In genomic region chr3:141499304-141499703, GRCh38 we compare ENCODE assay signal across 9 cellular contexts. TPM values are rescaled to one million over a fixed set of nuclear protein-coding genes. Genes with fewer than 3 reads are reported as not detected.
DNase-seq lines count a peak whose midpoint lies in the region; ATAC-seq and TF ChIP-seq lines count a peak whose summit lies in the region.
"Had no signal": no experiment of that assay in that cellular context is flagged by ENCODE, and none has a peak within 500 bp of the region (broad histone marks: within the 10 kb centered on the region; RNA-seq: fewer than 3 reads in every experiment).

No MANE protein-coding gene starts in this region.

- peak overlapping the region; percentile 82 for H3K4me3 Mint-ChIP-seq in activated naive CD8-positive, alpha-beta T cell treated with anti-CD3 and anti-CD28 coated beads, Interleukin-2, amount 10 ng/mL, durations not matched to agents 7 days and 5 days
- peak overlapping the region; percentile 69 to 73 for H3K4me3 Mint-ChIP-seq in stimulated activated naive B cell treated with anti-CD40 and anti-IgM and Interleukin-4, amounts not matched to agents 10 μg/mL and 1 μg/mL and 100 μg/mL, for 72 hours

- no peak for DNase-seq in activated CD4-positive, CD25-positive, alpha-beta regulatory T cell (lab: John Stamatoyannopoulos, UW)
- DNase-seq in activated naive CD8-positive, alpha-beta T cell treated with anti-CD3 and anti-CD28 coated beads, Interleukin-2, amount 10 ng/mL, durations not matched to agents 7 days and 5 days = no peak
- no peak for DNase-seq in stimulated activated naive B cell treated with anti-CD40 and anti-IgM and Interleukin-4, amounts not matched to agents 10 μg/mL and 1 μg/mL and 100 μg/mL, for 72 hours
- no peak for DNase-seq in RWPE1 (ENCODE audit: low spot score)
- no peak for DNase-seq in effector CD8-positive, alpha-beta T cell (lab: John Stamatoyannopoulos, UW)
- DNase-seq in medulla oblongata (ENCODE audit: extremely low spot score) = no peak
- DNase-seq: NCI-H1436 treated with DMSO at 0.1 percent for 48 hours had no signal

- peak overlapping the region; percentile 56 for H3K4me2 ChIP-seq in KMS-11

- H3K36me3 ChIP-seq in KMS-11 (ENCODE audit: insufficient read depth) = no peaks in the 10 kb centered on the region

- H3K4me3 ChIP-seq in KMS-11 (IDR thresholded peaks at IDR 0.05; ENCODE audit: insufficient read depth, low read depth, low read length) = no peak overlapping the region

- H3K9ac ChIP-seq in KMS-11 = no peak overlapping the region

- H3K4me1 ChIP-seq in KMS-11 (ENCODE audit: low read depth, poor library complexity, severe bottlenecking) = peaks cover 33% of the 10 kb centered on the region

- TF ChIP-seq CTCF in KMS-11 (conservative IDR thresholded peaks at IDR 0.05; ENCODE audit: low read depth, low read length) (no peak), RWPE1 (conservative IDR thresholded peaks at IDR 0.05; ENCODE audit: low read depth) (no peak)

- no peaks in the 10 kb centered on the region for H3K27me3 Mint-ChIP-seq in activated naive CD8-positive, alpha-beta T cell treated with anti-CD3 and anti-CD28 coated beads, Interleukin-2, amount 10 ng/mL, durations not matched to agents 7 days and 5 days
- H3K27me3 Mint-ChIP-seq in stimulated activated naive B cell treated with anti-CD40 and anti-IgM and Interleukin-4, amounts not matched to agents 10 μg/mL and 1 μg/mL and 100 μg/mL, for 72 hours = no peaks in the 10 kb centered on the region

- CTCF ChIA-PET in RWPE1 (lab: Yijun Ruan, JAX) = interaction anchor here (0.7 kb wide), 1 partner anchor 1025 kb away, joined by 3 read pairs; no protein-coding TSS in a partner anchor

- peak overlapping the region; percentile 95 for H3K27ac Mint-ChIP-seq in activated naive CD8-positive, alpha-beta T cell treated with anti-CD3 and anti-CD28 coated beads, Interleukin-2, amount 10 ng/mL, durations not matched to agents 7 days and 5 days
- H3K27ac Mint-ChIP-seq in stimulated activated naive B cell treated with anti-CD40 and anti-IgM and Interleukin-4, amounts not matched to agents 10 μg/mL and 1 μg/mL and 100 μg/mL, for 72 hours = peak overlapping the region; percentile 97

- peaks cover 8% of the 10 kb centered on the region for H3K9me3 Mint-ChIP-seq in activated naive CD8-positive, alpha-beta T cell treated with anti-CD3 and anti-CD28 coated beads, Interleukin-2, amount 10 ng/mL, durations not matched to agents 7 days and 5 days
- H3K9me3 Mint-ChIP-seq in stimulated activated naive B cell treated with anti-CD40 and anti-IgM and Interleukin-4, amounts not matched to agents 10 μg/mL and 1 μg/mL and 100 μg/mL, for 72 hours = peaks cover 0 to 3% of the 10 kb centered on the region in 2 donors

- peak; percentile 7 to 18 for ATAC-seq in activated CD4-positive, CD25-positive, alpha-beta regulatory T cell treated with anti-CD3 and anti-CD28 coated beads, Interleukin-2, amount 50 U/mL, for 24 hours
- ATAC-seq in activated naive CD8-positive, alpha-beta T cell treated with anti-CD3 and anti-CD28 coated beads, Interleukin-2, amount 10 ng/mL, durations not matched to agents 7 days and 5 days (ENCODE audit: low read depth) = peak; percentile 16
- peak; percentile 41 to 43 for ATAC-seq in stimulated activated naive B cell treated with anti-CD40 and anti-IgM and Interleukin-4, amounts not matched to agents 10 μg/mL and 1 μg/mL and 100 μg/mL, for 72 hours (replicated peaks)

- H4K20me1 ChIP-seq in KMS-11 (ENCODE audit: insufficient read depth) = peaks cover 12% of the 10 kb centered on the region

- H3K79me2 ChIP-seq in KMS-11 (ENCODE audit: insufficient read depth, low read depth) = peaks cover 58% of the 10 kb centered on the region; the same call in 1 of the 2 replicates

- H3K27ac ChIP-seq in KMS-11 = peak overlapping the region; percentile 24; the same call in 1 of the 2 replicates
- no peak overlapping the region for H3K27ac ChIP-seq in RWPE1

- H3K27me3 ChIP-seq in KMS-11 (ENCODE audit: insufficient read depth, low read depth) = no peaks in the 10 kb centered on the region

- no peak overlapping the region for H2AFZ ChIP-seq in KMS-11 (ENCODE audit: low read depth)

- POLR2A ChIA-PET in activated naive CD8-positive, alpha-beta T cell treated with anti-CD3 and anti-CD28 coated beads, Interleukin-2, amount 10 ng/mL, durations not matched to agents 7 days and 5 days (lab: Charles Lee) = interaction anchor here (1.0 to 5.8 kb wide), 5 partner anchors 12 to 268 kb away, joined by 3 to 115 read pairs (median 3); partner anchors contain the start of genes PXYLP1 and RASA2
- POLR2A ChIA-PET in RWPE1 (lab: Yijun Ruan, JAX; ENCODE audit: low non-redundant PET) = no interaction called here

- peaks cover 38% of the 10 kb centered on the region for H3K36me3 Mint-ChIP-seq in activated naive CD8-positive, alpha-beta T cell treated with anti-CD3 and anti-CD28 coated beads, Interleukin-2, amount 10 ng/mL, durations not matched to agents 7 days and 5 days
- H3K36me3 Mint-ChIP-seq in stimulated activated naive B cell treated with anti-CD40 and anti-IgM and Interleukin-4, amounts not matched to agents 10 μg/mL and 1 μg/mL and 100 μg/mL, for 72 hours = peaks cover 1 to 25% of the 10 kb centered on the region in 2 donors

- peaks cover 61% of the 10 kb centered on the region for H3K4me1 Mint-ChIP-seq in activated naive CD8-positive, alpha-beta T cell treated with anti-CD3 and anti-CD28 coated beads, Interleukin-2, amount 10 ng/mL, durations not matched to agents 7 days and 5 days
- peaks cover 17 to 37% of the 10 kb centered on the region in 2 donors for H3K4me1 Mint-ChIP-seq in stimulated activated naive B cell treated with anti-CD40 and anti-IgM and Interleukin-4, amounts not matched to agents 10 μg/mL and 1 μg/mL and 100 μg/mL, for 72 hours

RNA-seq across cellular contexts. Expression of gene RASA2, which starts 12.5 kb away (rescaled TPM):
- 10 to 100 TPM; 62.6 to 70.8 TPM for total RNA-seq in activated naive CD8-positive, alpha-beta T cell treated with anti-CD3 and anti-CD28 coated beads, Interleukin-2, amount 10 ng/mL, durations not matched to agents 7 days and 5 days
